13 cellular contexts compared by ENCODE assay signal in the genomic region with DNA sequence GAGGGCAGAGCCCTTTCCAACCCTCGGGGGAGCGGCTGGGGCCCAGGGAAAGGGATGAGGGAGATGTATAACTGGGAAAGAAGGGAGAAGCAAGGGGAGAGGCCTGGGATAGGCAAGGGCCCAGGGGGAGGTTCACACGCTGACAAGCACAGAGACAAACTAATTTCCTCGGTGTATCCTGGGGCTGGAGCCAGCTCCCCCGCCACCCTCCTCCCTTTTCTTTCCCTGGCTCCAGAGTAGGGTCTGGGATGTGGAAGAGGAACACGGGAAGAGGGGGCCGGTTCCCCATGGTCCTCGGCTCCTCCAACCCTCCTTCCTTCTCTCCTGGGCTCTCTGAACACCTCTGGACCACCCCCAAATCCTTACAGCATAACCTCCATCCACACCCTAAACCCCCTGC. TPM values are rescaled to one million over a fixed set of nuclear protein-coding genes. Genes with fewer than 3 reads are reported as not detected.
A peak's percentile ranks its signal among the peaks of the same experiment; 100 is the strongest.
DNase-seq lines count a peak whose midpoint lies in the region; ATAC-seq and TF ChIP-seq lines count a peak whose summit lies in the region.
"Had no signal": no experiment of that assay in that cellular context is flagged by ENCODE, and none has a peak within 500 bp of the region (broad histone marks: within the 10 kb centered on the region; RNA-seq: fewer than 3 reads in every experiment).

No MANE protein-coding gene starts in this region.

- ATAC-seq in Right ventricle myocardium superior (ENCODE audit: poor library complexity) (peak; percentile 30), Right ventricle myocardium inferior (no peak), HG02623 (IDR thresholded peaks at IDR 0.05; ENCODE audit: unreplicated experiment) (no peak)
- ATAC-seq: activated T-cell treated with anti-CD3 and anti-CD28 coated beads, Interleukin-2, amount 50 U/mL, for 72 hours had no signal

- intact Hi-C loops in Right ventricle myocardium superior (cut with DNase I) (no loop called here), Right ventricle myocardium inferior (cut with DNase I) (no loop called here), uterus (cut with DNase I; ENCODE audit: low total_unique reads) (no loop called here)

- TF ChIP-seq POLR2A in uterus (IDR thresholded peaks at IDR 0.05) = no peak

- no peaks in the 10 kb centered on the region for H3K9me3 ChIP-seq in osteoblast (ENCODE audit: low read depth, low read length)
- no peaks in the 10 kb centered on the region for H3K9me3 ChIP-seq in uterus
- H3K9me3 ChIP-seq: thoracic aorta had no signal

- H3K4me3 ChIP-seq in fibroblast of pulmonary artery (replicated peaks; ENCODE audit: low read depth, low read length) (no peak overlapping the region), osteoblast (ENCODE audit: insufficient read depth, low read length) (no peak overlapping the region), uterus (peak overlapping the region in 1 of 2 donors; percentile 6)
- H3K4me3 ChIP-seq: thoracic aorta had no signal

- H3K27me3 ChIP-seq in osteoblast (ENCODE audit: insufficient read depth, low read length) = no peaks in the 10 kb centered on the region
- H3K27me3 ChIP-seq in uterus = no peaks in the 10 kb centered on the region

- H3K27ac ChIP-seq in osteoblast (ENCODE audit: low read depth, low read length) (peak overlapping the region; percentile 55), uterus (peak overlapping the region; percentile 92 to 99)

- no peak overlapping the region for H2AFZ ChIP-seq in osteoblast (ENCODE audit: low read length)

- H3K36me3 ChIP-seq in osteoblast (ENCODE audit: insufficient read depth, low read length) = peaks cover 38% of the 10 kb centered on the region
- no peaks in the 10 kb centered on the region for H3K36me3 ChIP-seq in uterus

- peaks cover 89% of the 10 kb centered on the region for H3K79me2 ChIP-seq in osteoblast (ENCODE audit: insufficient read depth, low read length)

- peak overlapping the region; percentile 32 for H3K4me2 ChIP-seq in osteoblast (ENCODE audit: insufficient read depth, low read length)

- peaks cover 54% of the 10 kb centered on the region for H3K4me1 ChIP-seq in osteoblast (ENCODE audit: insufficient read depth, low read length)
- H3K4me1 ChIP-seq in uterus = peaks cover 5 to 16% of the 10 kb centered on the region in 2 donors

- H4K20me1 ChIP-seq in osteoblast (ENCODE audit: insufficient read depth, low read length) = peaks cover 83% of the 10 kb centered on the region

- TF ChIP-seq CTCF in fibroblast of pulmonary artery (IDR thresholded peaks at IDR 0.05; ENCODE audit: low read length, missing control alignments) = no peak
- TF ChIP-seq CTCF in osteoblast (IDR thresholded peaks at IDR 0.05; ENCODE audit: extremely low read depth, low read depth, low read length) = no peak
- no peak for TF ChIP-seq CTCF in uterus (IDR thresholded peaks at IDR 0.05)

- DNase-seq in Right ventricle myocardium superior = no peak
- DNase-seq in Right ventricle myocardium inferior (ENCODE audit: missing footprints) = no peak
- peak; percentile 68 for DNase-seq in fibroblast of pulmonary artery (ENCODE audit: low read depth)
- peak; percentile 80 for DNase-seq in osteoblast (ENCODE audit: insufficient read length, low spot score, missing footprints)
- peak; percentile 86 to 88 for DNase-seq in uterus
- no peak for DNase-seq in DMS79 treated with DMSO at 0.1 percent for 48 hours (lab: John Stamatoyannopoulos, UW)
- DNase-seq in NCI-H2107 (lab: John Stamatoyannopoulos, UW) = no peak
- DNase-seq: ACHN; activated CD4-positive, alpha-beta T cell treated with anti-CD3 and anti-CD28 coated beads, Interleukin-2, amount 50 U/mL, for 1 hour; activated T-cell treated with anti-CD3 and anti-CD28 coated beads, Interleukin-2, amount 50 U/mL, for 72 hours had no signal

RNA-seq across cellular contexts. Expression of gene CLCF1, which starts 6.9 kb away (rescaled TPM):
- total RNA-seq in Right ventricle myocardium superior = 0.27 TPM
- 0.51 TPM for total RNA-seq in Right ventricle myocardium inferior
- total RNA-seq in osteoblast = 6.2 and 6.9 TPM in 2 replicates
- 10 to 100 TPM in 1 of 4 donors, 1 to 10 TPM in 2, under 1 TPM in 1; 0.77 to 19.3 (median 7.4) TPM for total RNA-seq in uterus

RNA-seq across cellular contexts. Expression of gene POLD4, which starts 13.2 kb away (rescaled TPM):
- total RNA-seq in Right ventricle myocardium superior (39.9 TPM), Right ventricle myocardium inferior (49.7 TPM), osteoblast (43.3 and 59.4 TPM in 2 replicates), uterus (10 to 100 TPM in 3 of 4 donors, 1 to 10 TPM in 1; 8.7 to 65.6 (median 31.3) TPM)

RNA-seq across cellular contexts. Expression of gene RAD9A, which starts 25.2 kb away (rescaled TPM):
- 5.7 TPM for total RNA-seq in Right ventricle myocardium superior
- 6.9 TPM for total RNA-seq in Right ventricle myocardium inferior
- 7.6 and 10.3 TPM in 2 replicates for total RNA-seq in osteoblast
- total RNA-seq in uterus = 10 to 100 TPM in 2 of 4 donors, 1 to 10 TPM in 2; 2.6 to 37.3 (median 11.6) TPM

RNA-seq across cellular contexts. Expression of gene PPP1CA, which starts 35.1 kb away (rescaled TPM):
- total RNA-seq in Right ventricle myocardium superior (103 TPM), Right ventricle myocardium inferior (112 TPM), osteoblast (161 and 169 TPM in 2 replicates), uterus (100 to 1,000 TPM in 1 of 4 donors, 10 to 100 TPM in 3; 15.9 to 180 (median 77.1) TPM)

RNA-seq across cellular contexts. Expression of gene TBC1D10C, which starts 37.3 kb away (rescaled TPM):
- total RNA-seq in Right ventricle myocardium superior = 1.00 TPM
- 1.3 TPM for total RNA-seq in Right ventricle myocardium inferior
- total RNA-seq in osteoblast = not detected in 2 replicates
- 1 to 10 TPM in 2 of 4 donors, not detected in 2; 1.3 to 2.5 TPM for total RNA-seq in uterus
- total RNA-seq: renal cortical epithelial cell had no signal

Comparison
In these comparisons a context has a peak if more than half of its experiments do, and no peak if none do; other contexts are left out.
1. DNase-seq: peak in fibroblast of pulmonary artery (single experiment), osteoblast (single experiment) and uterus (2 of 2); none in Right ventricle myocardium superior (single experiment), Right ventricle myocardium inferior (single experiment), DMS79 treated with DMSO at 0.1 percent for 48 hours (single experiment) and NCI-H2107 (single experiment).